In the genomic region with DNA sequence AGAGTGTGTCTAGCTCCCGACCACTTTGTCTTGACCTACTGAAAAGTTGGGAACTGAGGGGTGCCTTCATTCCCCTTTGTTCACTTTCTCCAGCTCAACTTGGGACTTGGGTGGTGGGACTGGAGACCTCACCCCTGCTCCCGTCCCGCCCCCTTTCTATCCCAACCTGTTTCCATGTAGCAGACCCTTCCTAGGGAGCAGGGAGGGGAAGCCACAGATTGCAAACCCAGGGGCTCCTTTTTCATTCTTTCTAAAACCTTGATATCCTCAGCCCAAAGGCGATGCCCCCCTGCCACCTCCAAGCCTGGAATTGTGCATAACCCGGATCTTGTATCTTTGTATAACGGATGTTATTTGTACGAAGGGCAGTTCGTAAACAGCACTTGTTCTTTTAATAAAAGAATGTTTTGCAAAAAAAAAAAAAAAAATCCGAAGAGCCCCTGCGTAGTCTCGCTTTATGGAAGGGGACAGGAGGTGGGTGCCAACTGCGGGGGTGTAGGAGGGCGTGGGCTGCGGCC, we compare ENCODE assay signal across 1 cellular context.
TF ChIP-seq lines count a peak whose summit lies in the region.

No MANE protein-coding gene starts in this region.

TF ChIP-seq in HepG2, 621 proteins besides CTCF, POLR2A, EP300 and RAD21 (continued from another document):
- no peak for TF ChIP-seq ZNF674 (CRISPR knock-in tag; IDR thresholded peaks at IDR 0.05; ENCODE audit: low read depth)
- no peak for TF ChIP-seq BORCS8-MEF2B (CRISPR knock-in tag; IDR thresholded peaks at IDR 0.05)
- peak; percentile 51; the same call in 1 of the 2 replicates for TF ChIP-seq WIZ (CRISPR knock-in tag; IDR thresholded peaks at IDR 0.05)
- no peak for TF ChIP-seq KMT2B (CRISPR knock-in tag; IDR thresholded peaks at IDR 0.05)
- no peak for TF ChIP-seq TEAD2 (CRISPR knock-in tag; IDR thresholded peaks at IDR 0.05)
- TF ChIP-seq ZNF317 (CRISPR knock-in tag; IDR thresholded peaks at IDR 0.05) = peak; percentile 59; the same call in 1 of the 2 replicates
- TF ChIP-seq ZNF235 (CRISPR knock-in tag; IDR thresholded peaks at IDR 0.05; ENCODE audit: borderline replicate concordance) = no peak
- TF ChIP-seq, protein P1, sequence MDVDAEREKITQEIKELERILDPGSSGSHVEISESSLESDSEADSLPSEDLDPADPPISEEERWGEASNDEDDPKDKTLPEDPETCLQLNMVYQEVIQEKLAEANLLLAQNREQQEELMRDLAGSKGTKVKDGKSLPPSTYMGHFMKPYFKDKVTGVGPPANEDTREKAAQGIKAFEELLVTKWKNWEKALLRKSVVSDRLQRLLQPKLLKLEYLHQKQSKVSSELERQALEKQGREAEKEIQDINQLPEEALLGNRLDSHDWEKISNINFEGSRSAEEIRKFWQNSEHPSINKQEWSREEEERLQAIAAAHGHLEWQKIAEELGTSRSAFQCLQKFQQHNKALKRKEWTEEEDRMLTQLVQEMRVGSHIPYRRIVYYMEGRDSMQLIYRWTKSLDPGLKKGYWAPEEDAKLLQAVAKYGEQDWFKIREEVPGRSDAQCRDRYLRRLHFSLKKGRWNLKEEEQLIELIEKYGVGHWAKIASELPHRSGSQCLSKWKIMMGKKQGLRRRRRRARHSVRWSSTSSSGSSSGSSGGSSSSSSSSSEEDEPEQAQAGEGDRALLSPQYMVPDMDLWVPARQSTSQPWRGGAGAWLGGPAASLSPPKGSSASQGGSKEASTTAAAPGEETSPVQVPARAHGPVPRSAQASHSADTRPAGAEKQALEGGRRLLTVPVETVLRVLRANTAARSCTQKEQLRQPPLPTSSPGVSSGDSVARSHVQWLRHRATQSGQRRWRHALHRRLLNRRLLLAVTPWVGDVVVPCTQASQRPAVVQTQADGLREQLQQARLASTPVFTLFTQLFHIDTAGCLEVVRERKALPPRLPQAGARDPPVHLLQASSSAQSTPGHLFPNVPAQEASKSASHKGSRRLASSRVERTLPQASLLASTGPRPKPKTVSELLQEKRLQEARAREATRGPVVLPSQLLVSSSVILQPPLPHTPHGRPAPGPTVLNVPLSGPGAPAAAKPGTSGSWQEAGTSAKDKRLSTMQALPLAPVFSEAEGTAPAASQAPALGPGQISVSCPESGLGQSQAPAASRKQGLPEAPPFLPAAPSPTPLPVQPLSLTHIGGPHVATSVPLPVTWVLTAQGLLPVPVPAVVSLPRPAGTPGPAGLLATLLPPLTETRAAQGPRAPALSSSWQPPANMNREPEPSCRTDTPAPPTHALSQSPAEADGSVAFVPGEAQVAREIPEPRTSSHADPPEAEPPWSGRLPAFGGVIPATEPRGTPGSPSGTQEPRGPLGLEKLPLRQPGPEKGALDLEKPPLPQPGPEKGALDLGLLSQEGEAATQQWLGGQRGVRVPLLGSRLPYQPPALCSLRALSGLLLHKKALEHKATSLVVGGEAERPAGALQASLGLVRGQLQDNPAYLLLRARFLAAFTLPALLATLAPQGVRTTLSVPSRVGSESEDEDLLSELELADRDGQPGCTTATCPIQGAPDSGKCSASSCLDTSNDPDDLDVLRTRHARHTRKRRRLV (CRISPR knock-in tag; IDR thresholded peaks at IDR 0.05) = 0 out of 2 replicates have a peak, but pooled peaks have one; percentile 14
- no peak for TF ChIP-seq HHEX (CRISPR knock-in tag; IDR thresholded peaks at IDR 0.05)
- TF ChIP-seq ZNF749 (CRISPR knock-in tag; IDR thresholded peaks at IDR 0.05; ENCODE audit: borderline replicate concordance) = 0 out of 2 replicates have a peak, but pooled peaks have one; percentile 10
- TF ChIP-seq KLF11 (CRISPR knock-in tag; IDR thresholded peaks at IDR 0.05) = 0 out of 2 replicates have a peak, but pooled peaks have one; percentile 20
- peak; percentile 3 for TF ChIP-seq TEAD3 (CRISPR knock-in tag; optimal IDR thresholded peaks at IDR 0.05; ENCODE audit: borderline replicate concordance)
- TF ChIP-seq, protein P2, sequence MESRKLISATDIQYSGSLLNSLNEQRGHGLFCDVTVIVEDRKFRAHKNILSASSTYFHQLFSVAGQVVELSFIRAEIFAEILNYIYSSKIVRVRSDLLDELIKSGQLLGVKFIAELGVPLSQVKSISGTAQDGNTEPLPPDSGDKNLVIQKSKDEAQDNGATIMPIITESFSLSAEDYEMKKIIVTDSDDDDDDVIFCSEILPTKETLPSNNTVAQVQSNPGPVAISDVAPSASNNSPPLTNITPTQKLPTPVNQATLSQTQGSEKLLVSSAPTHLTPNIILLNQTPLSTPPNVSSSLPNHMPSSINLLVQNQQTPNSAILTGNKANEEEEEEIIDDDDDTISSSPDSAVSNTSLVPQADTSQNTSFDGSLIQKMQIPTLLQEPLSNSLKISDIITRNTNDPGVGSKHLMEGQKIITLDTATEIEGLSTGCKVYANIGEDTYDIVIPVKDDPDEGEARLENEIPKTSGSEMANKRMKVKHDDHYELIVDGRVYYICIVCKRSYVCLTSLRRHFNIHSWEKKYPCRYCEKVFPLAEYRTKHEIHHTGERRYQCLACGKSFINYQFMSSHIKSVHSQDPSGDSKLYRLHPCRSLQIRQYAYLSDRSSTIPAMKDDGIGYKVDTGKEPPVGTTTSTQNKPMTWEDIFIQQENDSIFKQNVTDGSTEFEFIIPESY (CRISPR knock-in tag; IDR thresholded peaks at IDR 0.05) = no peak
- no peak for TF ChIP-seq ZNF24 (IDR thresholded peaks at IDR 0.05)
- TF ChIP-seq, protein P3, sequence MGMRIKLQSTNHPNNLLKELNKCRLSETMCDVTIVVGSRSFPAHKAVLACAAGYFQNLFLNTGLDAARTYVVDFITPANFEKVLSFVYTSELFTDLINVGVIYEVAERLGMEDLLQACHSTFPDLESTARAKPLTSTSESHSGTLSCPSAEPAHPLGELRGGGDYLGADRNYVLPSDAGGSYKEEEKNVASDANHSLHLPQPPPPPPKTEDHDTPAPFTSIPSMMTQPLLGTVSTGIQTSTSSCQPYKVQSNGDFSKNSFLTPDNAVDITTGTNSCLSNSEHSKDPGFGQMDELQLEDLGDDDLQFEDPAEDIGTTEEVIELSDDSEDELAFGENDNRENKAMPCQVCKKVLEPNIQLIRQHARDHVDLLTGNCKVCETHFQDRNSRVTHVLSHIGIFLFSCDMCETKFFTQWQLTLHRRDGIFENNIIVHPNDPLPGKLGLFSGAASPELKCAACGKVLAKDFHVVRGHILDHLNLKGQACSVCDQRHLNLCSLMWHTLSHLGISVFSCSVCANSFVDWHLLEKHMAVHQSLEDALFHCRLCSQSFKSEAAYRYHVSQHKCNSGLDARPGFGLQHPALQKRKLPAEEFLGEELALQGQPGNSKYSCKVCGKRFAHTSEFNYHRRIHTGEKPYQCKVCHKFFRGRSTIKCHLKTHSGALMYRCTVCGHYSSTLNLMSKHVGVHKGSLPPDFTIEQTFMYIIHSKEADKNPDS (CRISPR knock-in tag; IDR thresholded peaks at IDR 0.05) = 0 out of 2 replicates have a peak, but pooled peaks have one; percentile 33
- TF ChIP-seq TCF7L2 (IDR thresholded peaks at IDR 0.05; ENCODE audit: low read depth, low read length) = no peak
- no peak for TF ChIP-seq HOXA5 (CRISPR knock-in tag; IDR thresholded peaks at IDR 0.05)
- peak; percentile 4 for TF ChIP-seq RBM22 (optimal IDR thresholded peaks at IDR 0.05; ENCODE audit: low read length)
- no peak for TF ChIP-seq DMAP1 (CRISPR knock-in tag; IDR thresholded peaks at IDR 0.05)
- TF ChIP-seq ZNF781 (CRISPR knock-in tag; IDR thresholded peaks at IDR 0.05; ENCODE audit: borderline replicate concordance, not compliant biosample characterization) = no peak
- TF ChIP-seq CENPX (CRISPR knock-in tag; IDR thresholded peaks at IDR 0.05) = no peak
- TF ChIP-seq, protein P4, sequence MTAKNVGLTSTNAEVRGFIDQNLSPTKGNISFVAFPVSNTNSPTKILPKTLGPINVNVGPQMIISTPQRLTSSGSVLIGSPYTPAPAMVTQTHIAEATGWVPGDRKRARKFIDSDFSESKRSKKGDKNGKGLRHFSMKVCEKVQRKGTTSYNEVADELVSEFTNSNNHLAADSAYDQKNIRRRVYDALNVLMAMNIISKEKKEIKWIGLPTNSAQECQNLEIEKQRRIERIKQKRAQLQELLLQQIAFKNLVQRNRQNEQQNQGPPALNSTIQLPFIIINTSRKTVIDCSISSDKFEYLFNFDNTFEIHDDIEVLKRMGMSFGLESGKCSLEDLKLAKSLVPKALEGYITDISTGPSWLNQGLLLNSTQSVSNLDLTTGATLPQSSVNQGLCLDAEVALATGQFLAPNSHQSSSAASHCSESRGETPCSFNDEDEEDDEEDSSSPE (CRISPR knock-in tag; IDR thresholded peaks at IDR 0.05) = no peak
- TF ChIP-seq CENPT (CRISPR knock-in tag; IDR thresholded peaks at IDR 0.05; ENCODE audit: low read depth) = peak; percentile 2; the same call in 1 of the 2 replicates
- TF ChIP-seq ZNF879 (CRISPR knock-in tag; IDR thresholded peaks at IDR 0.05) = no peak
- no peak for TF ChIP-seq SAP130 (CRISPR knock-in tag; IDR thresholded peaks at IDR 0.05; ENCODE audit: low read depth)
- TF ChIP-seq ESRRA (CRISPR knock-in tag; IDR thresholded peaks at IDR 0.05; ENCODE audit: low read depth) = no peak
- no peak for TF ChIP-seq ZNF782 (CRISPR knock-in tag; IDR thresholded peaks at IDR 0.05; ENCODE audit: borderline replicate concordance)
- TF ChIP-seq SRSF4 (IDR thresholded peaks at IDR 0.05; ENCODE audit: low read depth, low read length, poor library complexity, severe bottlenecking) = no peak
- no peak for TF ChIP-seq ZSCAN12 (CRISPR knock-in tag; IDR thresholded peaks at IDR 0.05)
- TF ChIP-seq, protein P5, sequence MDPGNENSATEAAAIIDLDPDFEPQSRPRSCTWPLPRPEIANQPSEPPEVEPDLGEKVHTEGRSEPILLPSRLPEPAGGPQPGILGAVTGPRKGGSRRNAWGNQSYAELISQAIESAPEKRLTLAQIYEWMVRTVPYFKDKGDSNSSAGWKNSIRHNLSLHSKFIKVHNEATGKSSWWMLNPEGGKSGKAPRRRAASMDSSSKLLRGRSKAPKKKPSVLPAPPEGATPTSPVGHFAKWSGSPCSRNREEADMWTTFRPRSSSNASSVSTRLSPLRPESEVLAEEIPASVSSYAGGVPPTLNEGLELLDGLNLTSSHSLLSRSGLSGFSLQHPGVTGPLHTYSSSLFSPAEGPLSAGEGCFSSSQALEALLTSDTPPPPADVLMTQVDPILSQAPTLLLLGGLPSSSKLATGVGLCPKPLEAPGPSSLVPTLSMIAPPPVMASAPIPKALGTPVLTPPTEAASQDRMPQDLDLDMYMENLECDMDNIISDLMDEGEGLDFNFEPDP (CRISPR knock-in tag; conservative IDR thresholded peaks at IDR 0.05) = 0 out of 2 replicates have a peak, but pooled peaks have one; percentile 87
- TF ChIP-seq HES4 (CRISPR knock-in tag; IDR thresholded peaks at IDR 0.05; ENCODE audit: borderline replicate concordance) = no peak
- no peak for TF ChIP-seq HNRNPL (IDR thresholded peaks at IDR 0.05; ENCODE audit: low read depth, low read length)
- TF ChIP-seq, protein P6, sequence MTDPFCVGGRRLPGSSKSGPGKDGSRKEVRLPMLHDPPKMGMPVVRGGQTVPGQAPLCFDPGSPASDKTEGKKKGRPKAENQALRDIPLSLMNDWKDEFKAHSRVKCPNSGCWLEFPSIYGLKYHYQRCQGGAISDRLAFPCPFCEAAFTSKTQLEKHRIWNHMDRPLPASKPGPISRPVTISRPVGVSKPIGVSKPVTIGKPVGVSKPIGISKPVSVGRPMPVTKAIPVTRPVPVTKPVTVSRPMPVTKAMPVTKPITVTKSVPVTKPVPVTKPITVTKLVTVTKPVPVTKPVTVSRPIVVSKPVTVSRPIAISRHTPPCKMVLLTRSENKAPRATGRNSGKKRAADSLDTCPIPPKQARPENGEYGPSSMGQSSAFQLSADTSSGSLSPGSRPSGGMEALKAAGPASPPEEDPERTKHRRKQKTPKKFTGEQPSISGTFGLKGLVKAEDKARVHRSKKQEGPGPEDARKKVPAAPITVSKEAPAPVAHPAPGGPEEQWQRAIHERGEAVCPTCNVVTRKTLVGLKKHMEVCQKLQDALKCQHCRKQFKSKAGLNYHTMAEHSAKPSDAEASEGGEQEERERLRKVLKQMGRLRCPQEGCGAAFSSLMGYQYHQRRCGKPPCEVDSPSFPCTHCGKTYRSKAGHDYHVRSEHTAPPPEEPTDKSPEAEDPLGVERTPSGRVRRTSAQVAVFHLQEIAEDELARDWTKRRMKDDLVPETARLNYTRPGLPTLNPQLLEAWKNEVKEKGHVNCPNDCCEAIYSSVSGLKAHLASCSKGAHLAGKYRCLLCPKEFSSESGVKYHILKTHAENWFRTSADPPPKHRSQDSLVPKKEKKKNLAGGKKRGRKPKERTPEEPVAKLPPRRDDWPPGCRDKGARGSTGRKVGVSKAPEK (CRISPR knock-in tag; IDR thresholded peaks at IDR 0.05; ENCODE audit: borderline replicate concordance) = no peak
